In the genomic region with DNA sequence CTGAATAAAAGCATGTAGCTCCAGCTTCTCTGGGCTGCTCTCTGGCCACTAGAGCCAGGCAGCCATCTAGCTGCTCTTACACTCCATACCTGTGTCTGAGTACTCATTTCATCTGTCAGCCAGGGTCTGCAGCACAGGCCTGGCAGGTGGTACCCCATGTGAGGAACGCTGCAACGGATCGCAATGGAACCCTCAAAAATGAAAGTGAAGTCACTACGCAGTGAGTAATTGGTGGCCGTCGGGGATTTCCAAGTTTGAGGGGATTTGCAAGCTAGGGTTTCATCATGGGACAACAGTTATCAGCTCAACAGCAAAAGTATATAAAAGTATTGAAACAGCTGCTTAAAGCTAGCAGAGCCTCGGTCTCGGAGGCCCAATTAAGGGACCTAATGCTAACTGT, we compare ENCODE assay signal across 23 cellular contexts.
DNase-seq lines count a peak whose midpoint lies in the region; ATAC-seq, FAIRE-seq and TF ChIP-seq lines count a peak whose summit lies in the region.
"Had no signal": no experiment of that assay in that cellular context is flagged by ENCODE, and none has a peak within 500 bp of the region (broad histone marks: within the 10 kb centered on the region; RNA-seq: fewer than 3 reads in every experiment).

No MANE protein-coding gene starts in this region.

- no peaks in the 10 kb centered on the region for H4K20me1 ChIP-seq in HepG2 (ENCODE audit: insufficient read depth, low read length)
- H4K20me1 ChIP-seq: BLaER1 had no signal

- no peak overlapping the region; a peak in 1 of 6 replicates for H3K4me3 ChIP-seq in HepG2 (replicated peaks in 1 of 3; ENCODE audit: insufficient read depth in 1 of 3, low read depth in 2 of 3, low read length in 3 of 3)
- no peak overlapping the region for H3K4me3 ChIP-seq in right lobe of liver
- no peak overlapping the region for H3K4me3 ChIP-seq in neuronal stem cell (ENCODE audit: low read length in 2 of 2)
- H3K4me3 ChIP-seq: BLaER1, K562 had no signal

- CTCF ChIA-PET in HepG2 (lab: Yijun Ruan, JAX; ENCODE audit: low intra/inter-chr PET ratio, low total read pairs): no interaction called here

- no peak for FAIRE-seq in HepG2 (lab: Jason Lieb, UNC)
- FAIRE-seq: G401.6, GM12892, GM18507, H1, K562 had no signal

- TF ChIP-seq CTCF in HepG2 (CRISPR knock-in tag; IDR thresholded peaks at IDR 0.05): no peak
- no peak for TF ChIP-seq CTCF in right lobe of liver (IDR thresholded peaks at IDR 0.05)

- H4K91ac ChIP-seq in neuronal stem cell (ENCODE audit: low read depth, low read length, poor library complexity): no peak overlapping the region

- no peak for DNase-seq in HepG2 (ENCODE audit: low spot score)
- no peak for DNase-seq in right lobe of liver
- DNase-seq in M059J (ENCODE audit: low read depth): peak; percentile 4
- DNase-seq in RPMI7951 (ENCODE audit: low read depth): peak; percentile 9
- DNase-seq in neuronal stem cell (ENCODE audit: low spot score): no peak
- no peak for DNase-seq in stimulated activated CD4-positive, alpha-beta T cell treated with anti-CD3 and anti-CD28 coated beads, Interleukin-2, amount 100 ng/mL, for 48 hours
- DNase-seq in NCI-H2196 (lab: John Stamatoyannopoulos, UW; ENCODE audit: unreplicated experiment): no peak
- no peak for DNase-seq in activated CD4-positive, alpha-beta T cell treated with anti-CD3 and anti-CD28 coated beads, Interleukin-2, amount 50 U/mL, for 48 hours
- DNase-seq: 8988T; Calu3; CD8-positive, alpha-beta T cell; DMS 273 treated with DMSO at 0.1 percent for 48 hours; DMS53; DND-41; H9; IMR-90 had no signal

- TF ChIP-seq POLR2A in HepG2 (IDR thresholded peaks at IDR 0.05; ENCODE audit: insufficient read depth in 1 of 2, low read depth in 2 of 2, low read length in 2 of 2): no peak
- no peak for TF ChIP-seq POLR2A in right lobe of liver (IDR thresholded peaks at IDR 0.05)

- peak overlapping the region; percentile 13 for H2BK5ac ChIP-seq in neuronal stem cell (ENCODE audit: low read length)

- 29% methylated on average over 8 of the region's 8 CpGs for WGBS in HepG2 (ENCODE audit: low lambda C conversion rate)
- 56% methylated on average over 6 of the region's 8 CpGs for WGBS in right lobe of liver (ENCODE audit: insufficient coverage, low coverage, low lambda C conversion rate, missing lambda C conversion rate)
- WGBS in neuronal stem cell (ENCODE audit: extremely low coverage in 2 of 2, insufficient read length in 2 of 2, insufficient replicate concordance in 1 of 2), 2 donors: no CpG with 5 or more reads among the region's 8 CpGs

- no peaks in the 10 kb centered on the region; a peak in 1 of 5 replicates for H3K27me3 ChIP-seq in HepG2 (ENCODE audit: control insufficient read depth in 1 of 2, insufficient read depth in 2 of 2, low read length in 2 of 2)
- no peaks in the 10 kb centered on the region for H3K27me3 ChIP-seq in right lobe of liver
- no peaks in the 10 kb centered on the region for H3K27me3 ChIP-seq in neuronal stem cell (ENCODE audit: control insufficient read depth in 3 of 3, insufficient read depth in 3 of 3, low read depth in 1 of 3, low read length in 3 of 3)
- H3K27me3 ChIP-seq: BLaER1 had no signal

- ATAC-seq in HepG2 (no peak), right lobe of liver (no peak)
- ATAC-seq: CD8-positive, alpha-beta T cell; K562 had no signal

- no peak overlapping the region for H3K4ac ChIP-seq in neuronal stem cell (ENCODE audit: low read length)

- H3K36me3 ChIP-seq in HepG2 (replicated peaks in 1 of 2; ENCODE audit: control insufficient read depth in 1 of 2, insufficient read depth in 2 of 2, low read length in 2 of 2) (no peaks in the 10 kb centered on the region), right lobe of liver (no peaks in the 10 kb centered on the region), neuronal stem cell (replicated peaks in 1 of 2; ENCODE audit: control insufficient read depth in 2 of 2, insufficient read depth in 2 of 2, low read length in 2 of 2) (no peaks in the 10 kb centered on the region)
- H3K36me3 ChIP-seq: BLaER1 had no signal

- in situ Hi-C loops in HepG2 (cut with HindIII; ENCODE audit: extremely low pct_ligation_motif_present, low pct_unique_long_range_greater_than_20kb): no loop called here

- no peak overlapping the region for H3K14ac ChIP-seq in neuronal stem cell (ENCODE audit: low read length)

- TF ChIP-seq EP300 in HepG2 (IDR thresholded peaks at IDR 0.05; ENCODE audit: low read depth in 2 of 2, low read length in 2 of 2) (no peak), HepG2 (CRISPR knock-in tag; IDR thresholded peaks at IDR 0.05; ENCODE audit: borderline replicate concordance) (no peak)

- no peaks in the 10 kb centered on the region for H3K79me2 ChIP-seq in HepG2 (ENCODE audit: insufficient read depth, low read length)

- H3K4me2 ChIP-seq in HepG2 (ENCODE audit: low read depth, low read length) (peak overlapping the region; percentile 14; the same call in 1 of the 2 replicates), neuronal stem cell (ENCODE audit: insufficient read depth, low read length, poor library complexity, severe bottlenecking) (no peak overlapping the region)
- H3K4me2 ChIP-seq: BLaER1 had no signal

- H2BK15ac ChIP-seq in neuronal stem cell (ENCODE audit: low read length): no peak overlapping the region

- POLR2A ChIA-PET in HepG2 (lab: Yijun Ruan, JAX): no interaction called here

- BruUV-seq in HepG2 (replicated peaks; lab: Mats Ljungman, UMichigan): no TSS peak

- no peak for TF ChIP-seq RAD21 in HepG2 (CRISPR knock-in tag; IDR thresholded peaks at IDR 0.05)

- no peak overlapping the region for H3K23ac ChIP-seq in neuronal stem cell (ENCODE audit: low read depth, low read length, poor library complexity)

- H3K79me1 ChIP-seq in neuronal stem cell (ENCODE audit: low read depth, low read length): no peaks in the 10 kb centered on the region

- no peak overlapping the region for H2AK5ac ChIP-seq in neuronal stem cell (ENCODE audit: low read depth, low read length)

- H3K9me3 ChIP-seq in HepG2 (ENCODE audit: low read length): peaks cover 18% of the 10 kb centered on the region
- no peaks in the 10 kb centered on the region for H3K9me3 ChIP-seq in right lobe of liver
- no peaks in the 10 kb centered on the region for H3K9me3 ChIP-seq in neuronal stem cell (replicated peaks in 1 of 2; ENCODE audit: control insufficient read depth in 2 of 2, insufficient read depth in 1 of 2, low read depth in 1 of 2, low read length in 2 of 2)

- no peak overlapping the region for H2BK120ac ChIP-seq in neuronal stem cell (ENCODE audit: low read depth, low read length)

- no peak overlapping the region for H3K9ac ChIP-seq in HepG2 (ENCODE audit: insufficient read depth, low read depth, low read length)
- H3K9ac ChIP-seq in neuronal stem cell (ENCODE audit: low read depth, low read length, poor library complexity): no peak overlapping the region
- H3K9ac ChIP-seq: BLaER1 had no signal

- no peak overlapping the region for H2BK12ac ChIP-seq in neuronal stem cell (ENCODE audit: low read length)

- no peak overlapping the region for H3K18ac ChIP-seq in neuronal stem cell (ENCODE audit: low read length)

- H3K27ac ChIP-seq in HepG2 (ENCODE audit: extremely low read length, insufficient read depth, low read length) (no peak overlapping the region), right lobe of liver (no peak overlapping the region), neuronal stem cell (replicated peaks; ENCODE audit: low read length) (no peak overlapping the region)
- H3K27ac ChIP-seq: BLaER1, HL-60 had no signal

- intact Hi-C loops in HepG2 (cut with micrococcal nuclease; ENCODE audit: unreplicated experiment): no loop called here
- intact Hi-C loops in right lobe of liver (cut with DNase I): no loop called here

- H2AFZ ChIP-seq in HepG2 (ENCODE audit: low read length): no peak overlapping the region
- H2AFZ ChIP-seq in neuronal stem cell (ENCODE audit: low read length): no peak overlapping the region

- H3K4me1 ChIP-seq in HepG2 (ENCODE audit: insufficient read depth, low read length) (no peaks in the 10 kb centered on the region), right lobe of liver (no peaks in the 10 kb centered on the region), neuronal stem cell (ENCODE audit: control insufficient read depth in 2 of 2, insufficient read depth in 1 of 2, low read depth in 1 of 2, low read length in 2 of 2) (no peaks in the 10 kb centered on the region)
- H3K4me1 ChIP-seq: BLaER1 had no signal

- H4K8ac ChIP-seq in neuronal stem cell (ENCODE audit: low read depth, low read length): no peak overlapping the region

TF ChIP-seq in HepG2, 621 proteins besides CTCF, POLR2A, EP300 and RAD21 (continues in another document):
- no peak for TF ChIP-seq ZNF282 (IDR thresholded peaks at IDR 0.05; ENCODE audit: partially characterized antibody)
- TF ChIP-seq, protein P1, sequence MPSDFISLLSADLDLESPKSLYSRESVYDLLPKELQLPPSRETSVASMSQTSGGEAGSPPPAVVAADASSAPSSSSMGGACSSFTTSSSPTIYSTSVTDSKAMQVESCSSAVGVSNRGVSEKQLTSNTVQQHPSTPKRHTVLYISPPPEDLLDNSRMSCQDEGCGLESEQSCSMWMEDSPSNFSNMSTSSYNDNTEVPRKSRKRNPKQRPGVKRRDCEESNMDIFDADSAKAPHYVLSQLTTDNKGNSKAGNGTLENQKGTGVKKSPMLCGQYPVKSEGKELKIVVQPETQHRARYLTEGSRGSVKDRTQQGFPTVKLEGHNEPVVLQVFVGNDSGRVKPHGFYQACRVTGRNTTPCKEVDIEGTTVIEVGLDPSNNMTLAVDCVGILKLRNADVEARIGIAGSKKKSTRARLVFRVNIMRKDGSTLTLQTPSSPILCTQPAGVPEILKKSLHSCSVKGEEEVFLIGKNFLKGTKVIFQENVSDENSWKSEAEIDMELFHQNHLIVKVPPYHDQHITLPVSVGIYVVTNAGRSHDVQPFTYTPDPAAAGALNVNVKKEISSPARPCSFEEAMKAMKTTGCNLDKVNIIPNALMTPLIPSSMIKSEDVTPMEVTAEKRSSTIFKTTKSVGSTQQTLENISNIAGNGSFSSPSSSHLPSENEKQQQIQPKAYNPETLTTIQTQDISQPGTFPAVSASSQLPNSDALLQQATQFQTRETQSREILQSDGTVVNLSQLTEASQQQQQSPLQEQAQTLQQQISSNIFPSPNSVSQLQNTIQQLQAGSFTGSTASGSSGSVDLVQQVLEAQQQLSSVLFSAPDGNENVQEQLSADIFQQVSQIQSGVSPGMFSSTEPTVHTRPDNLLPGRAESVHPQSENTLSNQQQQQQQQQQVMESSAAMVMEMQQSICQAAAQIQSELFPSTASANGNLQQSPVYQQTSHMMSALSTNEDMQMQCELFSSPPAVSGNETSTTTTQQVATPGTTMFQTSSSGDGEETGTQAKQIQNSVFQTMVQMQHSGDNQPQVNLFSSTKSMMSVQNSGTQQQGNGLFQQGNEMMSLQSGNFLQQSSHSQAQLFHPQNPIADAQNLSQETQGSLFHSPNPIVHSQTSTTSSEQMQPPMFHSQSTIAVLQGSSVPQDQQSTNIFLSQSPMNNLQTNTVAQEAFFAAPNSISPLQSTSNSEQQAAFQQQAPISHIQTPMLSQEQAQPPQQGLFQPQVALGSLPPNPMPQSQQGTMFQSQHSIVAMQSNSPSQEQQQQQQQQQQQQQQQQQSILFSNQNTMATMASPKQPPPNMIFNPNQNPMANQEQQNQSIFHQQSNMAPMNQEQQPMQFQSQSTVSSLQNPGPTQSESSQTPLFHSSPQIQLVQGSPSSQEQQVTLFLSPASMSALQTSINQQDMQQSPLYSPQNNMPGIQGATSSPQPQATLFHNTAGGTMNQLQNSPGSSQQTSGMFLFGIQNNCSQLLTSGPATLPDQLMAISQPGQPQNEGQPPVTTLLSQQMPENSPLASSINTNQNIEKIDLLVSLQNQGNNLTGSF (CRISPR knock-in tag; IDR thresholded peaks at IDR 0.05): no peak

Comparison
In these comparisons a context has a peak if more than half of its experiments do, and no peak if none do; other contexts are left out.
1. DNase-seq: peak in M059J (single experiment) and RPMI7951 (single experiment); none in HepG2 (single experiment), right lobe of liver (0 of 3), neuronal stem cell (single experiment), stimulated activated CD4-positive, alpha-beta T cell treated with anti-CD3 and anti-CD28 coated beads, Interleukin-2, amount 100 ng/mL, for 48 hours (0 of 2), NCI-H2196 (single experiment) and activated CD4-positive, alpha-beta T cell treated with anti-CD3 and anti-CD28 coated beads, Interleukin-2, amount 50 U/mL, for 48 hours (0 of 2).